ENCODE assay signal across 14 cellular contexts in the genomic region with DNA sequence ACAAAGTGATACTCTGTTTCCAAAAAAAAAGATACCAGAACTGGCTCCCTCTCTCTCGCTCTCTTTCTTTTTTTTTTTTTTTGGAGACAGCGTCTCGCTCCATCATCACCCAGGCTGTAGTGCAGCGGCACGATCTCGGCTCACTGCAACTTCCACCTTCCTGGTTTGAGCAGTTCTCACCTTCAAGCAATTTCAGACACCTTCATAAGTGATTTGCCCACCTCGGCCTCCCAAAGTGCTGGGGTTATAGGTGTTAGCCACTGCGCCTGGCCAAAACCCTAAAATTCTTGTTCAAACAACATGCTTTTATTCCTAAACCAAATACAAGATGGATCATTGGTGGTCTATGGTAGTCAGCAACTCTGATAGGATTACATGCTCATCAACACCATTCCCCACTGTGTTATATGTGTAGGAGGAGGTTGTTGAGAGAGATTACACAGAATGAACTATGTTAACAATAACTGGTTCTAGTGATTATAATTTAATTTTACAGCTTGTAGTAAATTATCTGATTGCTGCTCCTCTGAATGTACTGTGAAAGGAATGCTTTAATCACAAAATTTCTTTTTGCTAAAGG. TPM values are rescaled to one million over a fixed set of nuclear protein-coding genes. Genes with fewer than 3 reads are reported as not detected.
A peak's percentile ranks its signal among the peaks of the same experiment; 100 is the strongest.
DNase-seq lines count a peak whose midpoint lies in the region; ATAC-seq and TF ChIP-seq lines count a peak whose summit lies in the region.
"Had no signal": no experiment of that assay in that cellular context is flagged by ENCODE, and none has a peak within 500 bp of the region (broad histone marks: within the 10 kb centered on the region; RNA-seq: fewer than 3 reads in every experiment).

No MANE protein-coding gene starts in this region.

- no peak for ATAC-seq in CD4-positive, alpha-beta T cell (ENCODE audit: poor library complexity)
- peak; percentile 51 for ATAC-seq in CD8-positive, alpha-beta T cell
- ATAC-seq in HG03342 (IDR thresholded peaks at IDR 0.05; ENCODE audit: unreplicated experiment) = no peak
- ATAC-seq: PC-3 had no signal

- peaks cover 43% of the 10 kb centered on the region for H3K36me3 Mint-ChIP-seq in CD4-positive, alpha-beta T cell (ENCODE audit: low read depth)
- peaks cover 39% of the 10 kb centered on the region for H3K36me3 Mint-ChIP-seq in CD8-positive, alpha-beta T cell

- peaks cover 17% of the 10 kb centered on the region for H3K4me1 ChIP-seq in CD8-positive, alpha-beta T cell (ENCODE audit: insufficient read depth, low read length)
- no peaks in the 10 kb centered on the region for H3K4me1 ChIP-seq in colonic mucosa

- H3K27me3 Mint-ChIP-seq in CD4-positive, alpha-beta T cell = no peaks in the 10 kb centered on the region
- H3K27me3 Mint-ChIP-seq in CD8-positive, alpha-beta T cell (ENCODE audit: low read depth) = no peaks in the 10 kb centered on the region

- no peak overlapping the region for H3K27ac ChIP-seq in CD4-positive, alpha-beta T cell (ENCODE audit: low read depth, low read length)
- no peak overlapping the region for H3K27ac ChIP-seq in CD8-positive, alpha-beta T cell (ENCODE audit: low read depth, low read length)
- no peak overlapping the region for H3K27ac ChIP-seq in colonic mucosa

- peak overlapping the region; percentile 72 for H3K27ac Mint-ChIP-seq in CD4-positive, alpha-beta T cell
- peak overlapping the region; percentile 66 for H3K27ac Mint-ChIP-seq in CD8-positive, alpha-beta T cell
- H3K27ac Mint-ChIP-seq: HFFc6 had no signal

- CTCF ChIA-PET in CD4-positive, alpha-beta T cell (lab: Charles Lee) = interaction anchor here (1.5 kb wide), 1 partner anchor 14 kb away, joined by 8 read pairs; no protein-coding TSS in a partner anchor
- CTCF ChIA-PET in CD8-positive, alpha-beta T cell (lab: Charles Lee) = interaction anchor here (1.5 to 3.0 kb wide), 8 partner anchors 9 to 135 kb away, joined by 3 to 27 read pairs (median 8); no protein-coding TSS in a partner anchor

- H3K4me3 Mint-ChIP-seq in CD4-positive, alpha-beta T cell = no peak overlapping the region
- H3K4me3 Mint-ChIP-seq in CD8-positive, alpha-beta T cell = peak overlapping the region; percentile 29
- H3K4me3 Mint-ChIP-seq: HFFc6 had no signal

- H3K27me3 ChIP-seq in CD4-positive, alpha-beta T cell (ENCODE audit: control insufficient read depth, insufficient read depth, low read length) = no peaks in the 10 kb centered on the region
- H3K27me3 ChIP-seq in CD8-positive, alpha-beta T cell (ENCODE audit: insufficient read depth, low read length) = no peaks in the 10 kb centered on the region
- no peaks in the 10 kb centered on the region for H3K27me3 ChIP-seq in colonic mucosa

- no peak for TF ChIP-seq CTCF in CD4-positive, alpha-beta T cell (IDR thresholded peaks at IDR 0.05)
- TF ChIP-seq CTCF in CD8-positive, alpha-beta T cell (IDR thresholded peaks at IDR 0.05) = no peak
- no peak for TF ChIP-seq CTCF in colonic mucosa (IDR thresholded peaks at IDR 0.05)

- no peak for DNase-seq in CD4-positive, alpha-beta T cell
- peak in 5 of 7 experiments; percentile 7 to 35 (median 22) for DNase-seq in CD8-positive, alpha-beta T cell
- DNase-seq in activated gamma-delta T cell treated with anti-CD3 and anti-CD28 coated beads, Interleukin-2, amount 50 U/mL, for 16 hours (ENCODE audit: low read depth) = peak; percentile 9
- DNase-seq in stimulated activated CD8-positive, alpha-beta memory T cell treated with anti-CD3 and anti-CD28 coated beads, Interleukin-12 subunit alpha, Interleukin-12 subunit beta, amount 100 ng/mL, for 4 hours (ENCODE audit: low read depth) = peak; percentile 14
- DNase-seq in T1000 (lab: John Stamatoyannopoulos, UW) = no peak
- no peak for DNase-seq in colonic mucosa
- DNase-seq: DMS 273 treated with DMSO at 0.1 percent for 48 hours, HFFc6, MM.1S, NCI-H1105, NCI-H1694 treated with DMSO at 0.1 percent for 48 hours, NCI-H69, PC-3 had no signal

- intact Hi-C loops in CD4-positive, alpha-beta T cell (cut with DNase I, micrococcal nuclease) = loop anchor here in 1 of 2 experiments (2.0 kb wide), 1 partner anchor 18 kb away; no protein-coding TSS in a partner anchor
- intact Hi-C loops in CD8-positive, alpha-beta T cell (cut with DNase I, micrococcal nuclease) = loop anchor here (1.0 to 2.0 kb wide), 3 partner anchors 16 to 334 kb away; a partner anchor contains a TSS
- intact Hi-C loops in colonic mucosa (cut with DNase I) = loop anchor here (10.0 kb wide), 3 partner anchors 60 to 130 kb away; no protein-coding TSS in a partner anchor

- peaks cover 15% of the 10 kb centered on the region for H3K4me1 Mint-ChIP-seq in CD4-positive, alpha-beta T cell (ENCODE audit: low read depth)
- peaks cover 28% of the 10 kb centered on the region for H3K4me1 Mint-ChIP-seq in CD8-positive, alpha-beta T cell (ENCODE audit: low read depth)

- H3K9me3 ChIP-seq in CD4-positive, alpha-beta T cell (ENCODE audit: control insufficient read depth, low read length) = no peaks in the 10 kb centered on the region
- no peaks in the 10 kb centered on the region for H3K9me3 ChIP-seq in CD8-positive, alpha-beta T cell (ENCODE audit: low read length)
- H3K9me3 ChIP-seq in colonic mucosa = no peaks in the 10 kb centered on the region

- H3K4me3 ChIP-seq in CD8-positive, alpha-beta T cell (ENCODE audit: low read depth, low read length) = no peak overlapping the region
- no peak overlapping the region for H3K4me3 ChIP-seq in colonic mucosa

- POLR2A ChIA-PET in CD4-positive, alpha-beta T cell (lab: Charles Lee) = interaction anchor here (1.4 to 2.4 kb wide), 2 partner anchors 17 to 71 kb away, joined by 11 to 12 read pairs; a partner anchor contains a TSS
- POLR2A ChIA-PET in CD8-positive, alpha-beta T cell (lab: Charles Lee) = interaction anchor here (3.0 kb wide), 1 partner anchor 15 kb away, joined by 11 read pairs; no protein-coding TSS in a partner anchor

- no peaks in the 10 kb centered on the region for H3K9me3 Mint-ChIP-seq in CD4-positive, alpha-beta T cell
- no peaks in the 10 kb centered on the region for H3K9me3 Mint-ChIP-seq in CD8-positive, alpha-beta T cell
- H3K9me3 Mint-ChIP-seq: HFFc6 had no signal

- H3K36me3 ChIP-seq in CD8-positive, alpha-beta T cell (ENCODE audit: insufficient read depth, low read length) = peaks cover 18% of the 10 kb centered on the region
- H3K36me3 ChIP-seq in colonic mucosa = peaks cover 5% of the 10 kb centered on the region

- no peak overlapping the region for H3K9ac ChIP-seq in colonic mucosa (ENCODE audit: low read depth in 2 of 2, low read length in 2 of 2)

RNA-seq across cellular contexts. Expression of a gene that starts 15.5 kb away (rescaled TPM):
- total RNA-seq in CD4-positive, alpha-beta T cell = 10 to 100 TPM; 21.3 to 22.5 TPM
- total RNA-seq in CD8-positive, alpha-beta T cell = 10 to 100 TPM; 24.4 to 25.8 TPM
- 10 to 100 TPM; 32.3 to 52.4 TPM for total RNA-seq in colonic mucosa

Comparison
In these comparisons a context has a peak if more than half of its experiments do, and no peak if none do; other contexts are left out.
1. DNase-seq: peak in CD8-positive, alpha-beta T cell (5 of 7), activated gamma-delta T cell treated with anti-CD3 and anti-CD28 coated beads, Interleukin-2, amount 50 U/mL, for 16 hours (single experiment) and stimulated activated CD8-positive, alpha-beta memory T cell treated with anti-CD3 and anti-CD28 coated beads, Interleukin-12 subunit alpha, Interleukin-12 subunit beta, amount 100 ng/mL, for 4 hours (single experiment); none in CD4-positive, alpha-beta T cell (0 of 10), T1000 (single experiment) and colonic mucosa (single experiment).